Comparison of ENCODE assay signal across 8 cellular contexts in genomic region chr22:26512149-26512793, GRCh38. TPM values are rescaled to one million over a fixed set of nuclear protein-coding genes. Genes with fewer than 3 reads are reported as not detected.
DNase-seq lines count a peak whose midpoint lies in the region; ATAC-seq, FAIRE-seq and TF ChIP-seq lines count a peak whose summit lies in the region.

TFIP11 (minus strand) TSS chr22:26512473; CDS start chr22:26510272, 2,201 bp downstream.

- peak within 1 kb of the TSS; percentile 96 for H3K4me3 Mint-ChIP-seq in T-helper 1 cell treated with Interleukin-12 subunit alpha and Interleukin-12 subunit beta and Interleukin-4 antibody, amounts not matched to agents 30 μg/mL and 1 μg/mL, for 36 hours
- H3K4me3 Mint-ChIP-seq in type B pancreatic cell = peak within 1 kb of the TSS; percentile 99

- DNase-seq in GM12891 (ENCODE audit: insufficient read length, low spot score) (peak; percentile 84), NCI-H1694 treated with DMSO at 0.1 percent for 48 hours (lab: John Stamatoyannopoulos, UW) (peak; percentile 60), amniotic stem cell (lab: John Stamatoyannopoulos, UW) (peak; percentile 86), heart right ventricle (peak; percentile 95 to 96), posterior cingulate gyrus (peak; percentile 95 to 99 (median 98)), type B pancreatic cell (ENCODE audit: extremely low spot score, unreplicated experiment) (peak; percentile 95)

- H3K9me3 Mint-ChIP-seq in T-helper 1 cell treated with Interleukin-12 subunit alpha and Interleukin-12 subunit beta and Interleukin-4 antibody, amounts not matched to agents 30 μg/mL and 1 μg/mL, for 36 hours = no peaks in the 10 kb centered on the region
- no peaks in the 10 kb centered on the region for H3K9me3 Mint-ChIP-seq in type B pancreatic cell

- peak; percentile 85 for TF ChIP-seq POLR2A in GM12891 (IDR thresholded peaks at IDR 0.05; ENCODE audit: low read depth, low read length)

- FAIRE-seq in GM12891 (lab: Jason Lieb, UNC) = peak; percentile 99

- H3K36me3 ChIP-seq in heart right ventricle = peaks cover 0 to 36% (median 28%) of the 10 kb centered on the region in 9 donors

- H3K4me3 ChIP-seq in heart right ventricle = peak within 1 kb of the TSS; percentile 65 to 100 (median 82)

- no peak for TF ChIP-seq CTCF in heart right ventricle (IDR thresholded peaks at IDR 0.05)
- TF ChIP-seq CTCF in type B pancreatic cell (conservative IDR thresholded peaks at IDR 0.05) = no peak

- H3K27ac ChIP-seq in heart right ventricle = peak within 1 kb of the TSS in 9 of 10 donors; percentile 56 to 93 (median 82)

- peaks cover 43% of the 10 kb centered on the region for H3K4me1 Mint-ChIP-seq in T-helper 1 cell treated with Interleukin-12 subunit alpha and Interleukin-12 subunit beta and Interleukin-4 antibody, amounts not matched to agents 30 μg/mL and 1 μg/mL, for 36 hours (ENCODE audit: low read depth)
- peaks cover 32% of the 10 kb centered on the region for H3K4me1 Mint-ChIP-seq in type B pancreatic cell (ENCODE audit: unreplicated experiment)

- intact Hi-C loops in heart right ventricle (cut with DNase I) (loop anchor here in 7 of 10 donors (5.0 to 10.0 kb wide), 4 partner anchors 70 to 80 kb away; partner anchors contain the start of gene TPST2 (in 1 of the 7)), posterior cingulate gyrus (cut with DNase I) (loop anchor here (2.0 kb wide), 1 partner anchor 29 kb away; the partner anchor contains the start of genes HPS4 and SRRD)

- H3K27me3 Mint-ChIP-seq in T-helper 1 cell treated with Interleukin-12 subunit alpha and Interleukin-12 subunit beta and Interleukin-4 antibody, amounts not matched to agents 30 μg/mL and 1 μg/mL, for 36 hours (ENCODE audit: low read depth) = no peaks in the 10 kb centered on the region
- H3K27me3 Mint-ChIP-seq in type B pancreatic cell = no peaks in the 10 kb centered on the region

- H3K27me3 ChIP-seq in heart right ventricle = no peaks in the 10 kb centered on the region

- ATAC-seq in HG02798 (IDR thresholded peaks at IDR 0.05; ENCODE audit: poor library complexity, unreplicated experiment) = peak; percentile 98
- ATAC-seq in heart right ventricle = peak; percentile 96 to 100 (median 99)

- H3K4me1 ChIP-seq in heart right ventricle = peaks cover 0 to 31% (median 22%) of the 10 kb centered on the region in 9 donors

- WGBS in heart right ventricle, 2 donors = 0 to 1% methylated on average over 40 of the region's 40 CpGs

- H3K36me3 Mint-ChIP-seq in T-helper 1 cell treated with Interleukin-12 subunit alpha and Interleukin-12 subunit beta and Interleukin-4 antibody, amounts not matched to agents 30 μg/mL and 1 μg/mL, for 36 hours (ENCODE audit: low read depth) = peaks cover 22% of the 10 kb centered on the region
- H3K36me3 Mint-ChIP-seq in type B pancreatic cell = peaks cover 6% of the 10 kb centered on the region

- peak within 1 kb of the TSS; percentile 92 for H3K27ac Mint-ChIP-seq in T-helper 1 cell treated with Interleukin-12 subunit alpha and Interleukin-12 subunit beta and Interleukin-4 antibody, amounts not matched to agents 30 μg/mL and 1 μg/mL, for 36 hours
- H3K27ac Mint-ChIP-seq in type B pancreatic cell = peak within 1 kb of the TSS; percentile 95

- no peaks in the 10 kb centered on the region for H3K9me3 ChIP-seq in heart right ventricle

TF ChIP-seq in GM12891, 5 proteins besides CTCF, POLR2A, EP300 and RAD21:
- no peak for TF ChIP-seq PAX5 (IDR thresholded peaks at IDR 0.05; ENCODE audit: insufficient read depth, low read length, severe bottlenecking)
- TF ChIP-seq POLR2AphosphoS5 (IDR thresholded peaks at IDR 0.05; ENCODE audit: low read depth, low read length) = peak; percentile 86
- no peak for TF ChIP-seq SPI1 (IDR thresholded peaks at IDR 0.05; ENCODE audit: low read depth, low read length)
- peak; percentile 73; the same call in 1 of the 2 replicates for TF ChIP-seq POU2F2 (IDR thresholded peaks at IDR 0.05; ENCODE audit: low read depth, low read length)
- TF ChIP-seq TAF1 (IDR thresholded peaks at IDR 0.05; ENCODE audit: low read depth, low read length) = peak; percentile 78

RNA-seq across cellular contexts. Expression of gene TFIP11, which starts in this region (rescaled TPM):
- polyA plus RNA-seq in GM12891 (2012; ENCODE audit: low read depth, missing spikeins) = 20.4 TPM
- total RNA-seq in heart right ventricle (10 to 100 TPM; 18.8 to 25.5 (median 22.8) TPM), type B pancreatic cell (ENCODE audit: low replicate concordance) (32.7 and 40.3 TPM in 2 replicates)
- polyA plus RNA-seq in heart right ventricle = 10 to 100 TPM; 22.4 to 25.0 TPM

Comparison
In these comparisons a context has a peak if more than half of its experiments do, and no peak if none do; other contexts are left out.
1. Peak in every context shown above with its lines: DNase-seq, ATAC-seq, H3K4me3 ChIP-seq and H3K27ac ChIP-seq.